Comparison of ENCODE assay signal across 11 cellular contexts in the genomic region with DNA sequence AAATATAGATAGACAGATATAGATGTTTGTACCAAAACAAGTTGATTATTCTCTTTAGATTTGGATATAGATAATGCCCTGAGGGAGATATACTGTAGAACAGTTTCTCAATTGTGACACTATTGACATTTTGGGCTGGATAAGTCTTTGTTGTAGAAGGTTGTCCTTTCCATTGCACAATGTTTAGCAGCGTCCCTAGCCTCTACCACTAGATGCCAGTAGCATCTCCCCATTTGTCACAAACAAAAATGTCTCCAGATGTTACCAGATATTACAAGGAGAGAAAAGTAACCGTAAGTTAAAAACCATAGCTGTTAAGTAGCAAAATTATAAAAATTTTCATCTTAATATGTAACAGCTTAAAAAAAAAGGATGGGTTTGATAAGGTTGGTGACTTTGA.
A peak's percentile ranks its signal among the peaks of the same experiment; 100 is the strongest.
DNase-seq lines count a peak whose midpoint lies in the region; ATAC-seq and TF ChIP-seq lines count a peak whose summit lies in the region.
"Had no signal": no experiment of that assay in that cellular context is flagged by ENCODE, and none has a peak within 500 bp of the region (broad histone marks: within the 10 kb centered on the region; RNA-seq: fewer than 3 reads in every experiment).

No MANE protein-coding gene starts in this region.

- H3K27ac ChIP-seq in body of pancreas = no peak overlapping the region
- H3K27ac ChIP-seq: sigmoid colon had no signal

- no peaks in the 10 kb centered on the region for H3K4me1 ChIP-seq in body of pancreas
- H3K4me1 ChIP-seq: sigmoid colon had no signal

- H3K27me3 ChIP-seq in body of pancreas = no peaks in the 10 kb centered on the region
- H3K27me3 ChIP-seq: sigmoid colon had no signal

- no peaks in the 10 kb centered on the region for H3K36me3 ChIP-seq in body of pancreas (replicated peaks in 1 of 2; ENCODE audit: insufficient read depth in 1 of 2, low read depth in 2 of 2)
- H3K36me3 ChIP-seq: sigmoid colon had no signal

- H3K4me3 ChIP-seq in body of pancreas = no peak overlapping the region
- H3K4me3 ChIP-seq: sigmoid colon had no signal

- no peaks in the 10 kb centered on the region for H3K9me3 ChIP-seq in body of pancreas
- H3K9me3 ChIP-seq: sigmoid colon had no signal

- TF ChIP-seq POLR2A in body of pancreas (IDR thresholded peaks at IDR 0.05) = no peak

- ATAC-seq in body of pancreas (no peak), HG03571 (IDR thresholded peaks at IDR 0.05; ENCODE audit: unreplicated experiment) (no peak)

- intact Hi-C loops in body of pancreas (cut with DNase I) = no loop called here

- 46 to 55% methylated on average over 2 of the region's 2 CpGs for WGBS in body of pancreas, 2 donors

- DNase-seq in NCI-H82 (lab: John Stamatoyannopoulos, UW) = peak; percentile 7
- no peak for DNase-seq in NCI-H82 treated with DMSO at 0.1 percent for 48 hours (lab: John Stamatoyannopoulos, UW; ENCODE audit: unreplicated experiment)
- peak; percentile 38 for DNase-seq in RPMI7951 (ENCODE audit: low read depth)
- peak; percentile 66 for DNase-seq in fibroblast of peridontal ligament (ENCODE audit: extremely low read depth)
- peak; percentile 15 for DNase-seq in smooth muscle cell of the brain vasculature (ENCODE audit: low read depth, low spot score)
- no peak for DNase-seq in body of pancreas
- no peak for DNase-seq in superior temporal gyrus (ENCODE audit: extremely low spot score)
- DNase-seq: activated CD8-positive, alpha-beta memory T cell treated with anti-CD3 and anti-CD28 coated beads for 24 hours; Karpas-422; sigmoid colon had no signal

- no peak for TF ChIP-seq CTCF in body of pancreas (IDR thresholded peaks at IDR 0.05)

Comparison
In these comparisons a context has a peak if more than half of its experiments do, and no peak if none do; other contexts are left out.
1. DNase-seq: peak in NCI-H82 (single experiment), RPMI7951 (single experiment), fibroblast of peridontal ligament (single experiment) and smooth muscle cell of the brain vasculature (single experiment); none in NCI-H82 treated with DMSO at 0.1 percent for 48 hours (single experiment), body of pancreas (0 of 4) and superior temporal gyrus (single experiment).